Comparison of ENCODE assay signal across 1 cellular context in genomic region chr2:120395686-120396518, GRCh38.
TF ChIP-seq lines count a peak whose summit lies in the region.

No MANE protein-coding gene starts in this region.

TF ChIP-seq in A549, 52 proteins besides CTCF, POLR2A, EP300 and RAD21 (continued from another document):
- TF ChIP-seq BCL3 (IDR thresholded peaks at IDR 0.05) (no peak), FOSL2 (IDR thresholded peaks at IDR 0.05) (no peak), FOSL2 (CRISPR knock-in tag; IDR thresholded peaks at IDR 0.05) (no peak), HMGXB4 (CRISPR knock-in tag; IDR thresholded peaks at IDR 0.05; ENCODE audit: borderline replicate concordance) (no peak), CHD4 (IDR thresholded peaks at IDR 0.05; ENCODE audit: borderline replicate concordance) (no peak)
